8 cellular contexts compared by ENCODE assay signal in genomic region chr1:180230791-180231505, GRCh38. TPM values are rescaled to one million over a fixed set of nuclear protein-coding genes. Genes with fewer than 3 reads are reported as not detected.
DNase-seq lines count a peak whose midpoint lies in the region; ATAC-seq lines count a peak whose summit lies in the region.

No MANE protein-coding gene starts in this region.

- POLR2A ChIA-PET in activated CD4-positive, alpha-beta T cell treated with anti-CD3 and anti-CD28 coated beads, Interleukin-2, amount 10 ng/mL, durations not matched to agents 7 days and 5 days (lab: Charles Lee) = no interaction called here

- H3K27ac ChIP-seq in muscle layer of duodenum (ENCODE audit: low read length) = no peak overlapping the region

- no peaks in the 10 kb centered on the region for H3K36me3 ChIP-seq in muscle layer of duodenum (ENCODE audit: control insufficient read depth in 1 of 2, insufficient read depth in 2 of 2, low read length in 2 of 2)

- H3K9me3 Mint-ChIP-seq in activated CD4-positive, alpha-beta T cell treated with anti-CD3 and anti-CD28 coated beads, Interleukin-2, amount 10 ng/mL, durations not matched to agents 7 days and 5 days = no peaks in the 10 kb centered on the region
- no peaks in the 10 kb centered on the region for H3K9me3 Mint-ChIP-seq in effector memory CD8-positive, alpha-beta T cell

- H3K4me1 ChIP-seq in muscle layer of duodenum (ENCODE audit: control insufficient read depth in 1 of 2, insufficient read depth in 2 of 2, low read length in 2 of 2) = peaks cover 5 to 58% of the 10 kb centered on the region in 2 donors

- peaks cover 30% of the 10 kb centered on the region for H3K4me1 Mint-ChIP-seq in activated CD4-positive, alpha-beta T cell treated with anti-CD3 and anti-CD28 coated beads, Interleukin-2, amount 10 ng/mL, durations not matched to agents 7 days and 5 days
- peaks cover 24 to 27% of the 10 kb centered on the region in 2 donors for H3K4me1 Mint-ChIP-seq in effector memory CD8-positive, alpha-beta T cell (ENCODE audit: low read depth in 2 of 2)

- peaks cover 70% of the 10 kb centered on the region for H3K27me3 ChIP-seq in muscle layer of duodenum (ENCODE audit: low read depth, low read length)

- DNase-seq in activated CD4-positive, alpha-beta T cell treated with anti-CD3 and anti-CD28 coated beads, Interleukin-2, amount 10 ng/mL, durations not matched to agents 7 days and 5 days = no peak
- DNase-seq in activated CD4-positive, alpha-beta T cell treated with anti-CD3 and anti-CD28 coated beads, Interleukin-2, amount 50 U/mL, for 1 hour = no peak
- DNase-seq in RPMI7951 (ENCODE audit: low read depth) (peak; percentile 53), hippocampal formation (lab: John Stamatoyannopoulos, UW) (no peak), UCSD-AML1 (lab: John Stamatoyannopoulos, UW; ENCODE audit: unreplicated experiment) (no peak)
- DNase-seq in effector memory CD8-positive, alpha-beta T cell = no peak

- CTCF ChIA-PET in activated CD4-positive, alpha-beta T cell treated with anti-CD3 and anti-CD28 coated beads, Interleukin-2, amount 10 ng/mL, durations not matched to agents 7 days and 5 days (lab: Charles Lee) = interaction anchor here (0.9 to 1.6 kb wide), 4 partner anchors 17 to 43 kb away, joined by 3 to 4 read pairs (median 3); no protein-coding TSS in a partner anchor

- H3K4me3 Mint-ChIP-seq in activated CD4-positive, alpha-beta T cell treated with anti-CD3 and anti-CD28 coated beads, Interleukin-2, amount 10 ng/mL, durations not matched to agents 7 days and 5 days = peak overlapping the region; percentile 60
- H3K4me3 Mint-ChIP-seq in effector memory CD8-positive, alpha-beta T cell = peak overlapping the region; percentile 76 to 80

- peaks cover 0 to 3% of the 10 kb centered on the region in 2 donors for H3K9me3 ChIP-seq in muscle layer of duodenum (ENCODE audit: control insufficient read depth in 1 of 2, low read length in 2 of 2)

- peak overlapping the region; percentile 60 to 77 for H3K4me3 ChIP-seq in muscle layer of duodenum (ENCODE audit: low read depth in 1 of 2, low read length in 2 of 2)

- no peaks in the 10 kb centered on the region for H3K36me3 Mint-ChIP-seq in activated CD4-positive, alpha-beta T cell treated with anti-CD3 and anti-CD28 coated beads, Interleukin-2, amount 10 ng/mL, durations not matched to agents 7 days and 5 days (ENCODE audit: low read depth)
- no peaks in the 10 kb centered on the region for H3K36me3 Mint-ChIP-seq in effector memory CD8-positive, alpha-beta T cell (ENCODE audit: insufficient read depth)

- H3K27ac Mint-ChIP-seq in activated CD4-positive, alpha-beta T cell treated with anti-CD3 and anti-CD28 coated beads, Interleukin-2, amount 10 ng/mL, durations not matched to agents 7 days and 5 days = no peak overlapping the region
- no peak overlapping the region for H3K27ac Mint-ChIP-seq in effector memory CD8-positive, alpha-beta T cell

- ATAC-seq in effector memory CD8-positive, alpha-beta T cell (replicated peaks) = peak; percentile 17
- ATAC-seq in HG03097 (IDR thresholded peaks at IDR 0.05; ENCODE audit: low FRiP score, unreplicated experiment) = no peak

- peaks cover 76% of the 10 kb centered on the region for H3K27me3 Mint-ChIP-seq in activated CD4-positive, alpha-beta T cell treated with anti-CD3 and anti-CD28 coated beads, Interleukin-2, amount 10 ng/mL, durations not matched to agents 7 days and 5 days
- H3K27me3 Mint-ChIP-seq in effector memory CD8-positive, alpha-beta T cell = peaks cover 73 to 80% of the 10 kb centered on the region in 2 donors

RNA-seq across cellular contexts. Expression of gene LHX4, which starts 0.9 kb away (rescaled TPM):
- total RNA-seq in activated CD4-positive, alpha-beta T cell treated with anti-CD3 and anti-CD28 coated beads, Interleukin-2, amount 10 ng/mL, durations not matched to agents 7 days and 5 days = not detected
- 0.12 and 0.20 TPM in 2 replicates for total RNA-seq in RPMI7951 (2014; rRNA removed; shearing (Covaris generic))
